Comparison of ENCODE assay signal across 8 cellular contexts in the genomic region with DNA sequence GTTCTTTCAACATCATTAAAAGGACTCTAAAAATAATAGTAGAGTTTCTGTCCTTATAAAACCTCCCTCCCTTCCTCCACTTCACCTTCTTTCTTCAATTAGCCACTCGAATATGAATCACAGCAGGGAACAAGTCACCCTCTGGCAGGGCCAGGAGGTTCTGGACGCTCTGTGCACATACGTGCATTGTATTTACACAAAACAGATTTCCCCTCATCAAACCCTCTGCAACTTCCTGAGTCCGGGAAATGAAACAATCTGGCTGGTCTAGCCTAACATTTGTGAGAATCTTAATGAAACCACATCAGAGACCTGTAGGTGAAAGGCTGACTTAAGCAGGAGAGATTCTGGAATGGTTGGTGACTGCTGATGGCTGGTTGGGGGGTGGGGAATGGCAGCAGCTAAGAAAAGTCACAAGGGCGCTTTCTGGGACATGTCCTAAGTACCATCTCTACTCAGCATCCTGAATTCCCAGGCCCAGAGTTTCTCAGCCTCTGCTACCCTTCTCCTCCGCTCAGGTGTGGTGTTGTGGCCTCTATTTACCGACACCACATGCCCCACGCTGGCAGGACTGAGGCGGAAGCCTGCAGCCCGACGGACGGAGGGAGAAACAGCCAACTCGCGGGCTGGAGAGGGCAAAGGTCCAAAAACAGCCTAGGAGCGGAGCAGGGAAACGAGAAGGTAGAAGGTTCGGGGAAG. TPM values are rescaled to one million over a fixed set of nuclear protein-coding genes. Genes with fewer than 3 reads are reported as not detected.
DNase-seq lines count a peak whose midpoint lies in the region; ATAC-seq and TF ChIP-seq lines count a peak whose summit lies in the region.

No MANE protein-coding gene starts in this region.

- TF ChIP-seq CTCF in HFF-Myc (IDR thresholded peaks at IDR 0.05; ENCODE audit: low read depth, low read length, missing control alignments) = no peak
- TF ChIP-seq CTCF in hepatocyte (IDR thresholded peaks at IDR 0.05; ENCODE audit: poor library complexity) = no peak
- no peak for TF ChIP-seq CTCF in retinal pigment epithelial cell (conservative IDR thresholded peaks at IDR 0.05; ENCODE audit: low read depth, low read length)

- H3K36me3 ChIP-seq in hepatocyte (replicated peaks; ENCODE audit: insufficient read depth, low read depth) = no peaks in the 10 kb centered on the region

- H3K4me3 ChIP-seq in HFF-Myc (replicated peaks; ENCODE audit: low read depth, low read length) = peak overlapping the region; percentile 69
- peak overlapping the region; percentile 48 for H3K4me3 ChIP-seq in hepatocyte
- peak overlapping the region; percentile 74 for H3K4me3 ChIP-seq in retinal pigment epithelial cell (ENCODE audit: low read length)

- no peaks in the 10 kb centered on the region for H3K9me3 ChIP-seq in hepatocyte (ENCODE audit: low read depth)

- H3K36me3 Mint-ChIP-seq in activated T-helper 1 cell treated with anti-CD3 and anti-CD28 coated beads, Interleukin-12 subunit alpha, Interleukin-12 subunit beta, Interleukin-2, Interleukin-4 antibody, amounts not matched to agents 30 ng/mL and 10 ng/mL and 1 ng/mL, durations not matched to agents 14 hours and 24 hours and 36 hours (ENCODE audit: low read depth) = peaks cover 13% of the 10 kb centered on the region

- H3K4me1 ChIP-seq in hepatocyte (ENCODE audit: insufficient read depth) = peaks cover 9% of the 10 kb centered on the region

- no peaks in the 10 kb centered on the region for H3K27me3 ChIP-seq in hepatocyte

- peaks cover 43% of the 10 kb centered on the region for H3K79me2 ChIP-seq in hepatocyte

- peak overlapping the region; percentile 82 for H3K4me2 ChIP-seq in hepatocyte

- peak overlapping the region; percentile 53 for H2AFZ ChIP-seq in hepatocyte

- peak overlapping the region; percentile 52 for H3K27ac Mint-ChIP-seq in activated T-helper 1 cell treated with anti-CD3 and anti-CD28 coated beads, Interleukin-12 subunit alpha, Interleukin-12 subunit beta, Interleukin-2, Interleukin-4 antibody, amounts not matched to agents 30 ng/mL and 10 ng/mL and 1 ng/mL, durations not matched to agents 14 hours and 24 hours and 36 hours

- WGBS in hepatocyte (ENCODE audit: low lambda C conversion rate, missing lambda C conversion rate) = 39% methylated on average over 17 of the region's 17 CpGs

- H3K9me2 ChIP-seq in hepatocyte (replicated peaks; ENCODE audit: insufficient read depth) = no peaks in the 10 kb centered on the region

- peaks cover 18% of the 10 kb centered on the region for H4K20me1 ChIP-seq in hepatocyte (ENCODE audit: insufficient read depth, poor library complexity, severe bottlenecking)

- no peaks in the 10 kb centered on the region for H3K9me3 Mint-ChIP-seq in activated T-helper 1 cell treated with anti-CD3 and anti-CD28 coated beads, Interleukin-12 subunit alpha, Interleukin-12 subunit beta, Interleukin-2, Interleukin-4 antibody, amounts not matched to agents 30 ng/mL and 10 ng/mL and 1 ng/mL, durations not matched to agents 14 hours and 24 hours and 36 hours

- peak overlapping the region; percentile 90 for H3K4me3 Mint-ChIP-seq in activated T-helper 1 cell treated with anti-CD3 and anti-CD28 coated beads, Interleukin-12 subunit alpha, Interleukin-12 subunit beta, Interleukin-2, Interleukin-4 antibody, amounts not matched to agents 30 ng/mL and 10 ng/mL and 1 ng/mL, durations not matched to agents 14 hours and 24 hours and 36 hours

- intact Hi-C loops in activated T-helper 1 cell treated with anti-CD3 and anti-CD28 coated beads, Interleukin-12 subunit alpha, Interleukin-12 subunit beta, Interleukin-2, Interleukin-4 antibody, amounts not matched to agents 30 ng/mL and 10 ng/mL and 1 ng/mL, durations not matched to agents 14 hours and 24 hours and 36 hours (cut with micrococcal nuclease) = loop anchor here (1.0 to 5.0 kb wide), 6 partner anchors 34 to 235 kb away; partner anchors contain the start of genes BCORL1 and UTP14A

- peak; percentile 18 for DNase-seq in AG08395 (ENCODE audit: low spot score)
- DNase-seq in HFF-Myc (ENCODE audit: extremely low read depth, low read depth) = no peak
- no peak for DNase-seq in activated T-helper 1 cell treated with anti-CD3 and anti-CD28 coated beads, Interleukin-12 subunit alpha, Interleukin-12 subunit beta, Interleukin-2, Interleukin-4 antibody, amounts not matched to agents 30 ng/mL and 10 ng/mL and 1 ng/mL, durations not matched to agents 14 hours and 24 hours and 36 hours (ENCODE audit: low spot score)
- DNase-seq in hepatocyte (ENCODE audit: low spot score) = peak; percentile 58
- no peak for DNase-seq in retinal pigment epithelial cell (ENCODE audit: low read depth)
- DNase-seq in Ammon's horn (ENCODE audit: low spot score) = no peak

- ATAC-seq in GM21447 (IDR thresholded peaks at IDR 0.05; ENCODE audit: unreplicated experiment) = no peak
- no peak for ATAC-seq in GM19023 (IDR thresholded peaks at IDR 0.05; ENCODE audit: unreplicated experiment)

- peak overlapping the region; percentile 92 for H3K27ac ChIP-seq in hepatocyte

- peaks cover 4% of the 10 kb centered on the region for H3K27me3 Mint-ChIP-seq in activated T-helper 1 cell treated with anti-CD3 and anti-CD28 coated beads, Interleukin-12 subunit alpha, Interleukin-12 subunit beta, Interleukin-2, Interleukin-4 antibody, amounts not matched to agents 30 ng/mL and 10 ng/mL and 1 ng/mL, durations not matched to agents 14 hours and 24 hours and 36 hours (ENCODE audit: insufficient read depth)

- peaks cover 28% of the 10 kb centered on the region for H3K4me1 Mint-ChIP-seq in activated T-helper 1 cell treated with anti-CD3 and anti-CD28 coated beads, Interleukin-12 subunit alpha, Interleukin-12 subunit beta, Interleukin-2, Interleukin-4 antibody, amounts not matched to agents 30 ng/mL and 10 ng/mL and 1 ng/mL, durations not matched to agents 14 hours and 24 hours and 36 hours (ENCODE audit: low read depth)

RNA-seq across cellular contexts. Expression of gene ZDHHC9, which starts 1.0 kb away (rescaled TPM):
- 13.6 and 14.2 TPM in 2 replicates for total RNA-seq in activated T-helper 1 cell treated with anti-CD3 and anti-CD28 coated beads, Interleukin-12 subunit alpha, Interleukin-12 subunit beta, Interleukin-2, Interleukin-4 antibody, amounts not matched to agents 30 ng/mL and 10 ng/mL and 1 ng/mL, durations not matched to agents 14 hours and 24 hours and 36 hours
- 48.6 and 49.8 TPM in 2 replicates for total RNA-seq in hepatocyte
- polyA plus RNA-seq in hepatocyte = 48.6 and 49.9 TPM in 2 replicates

Comparison
In these comparisons a context has a peak if more than half of its experiments do, and no peak if none do; other contexts are left out.
1. DNase-seq: peak in AG08395 (single experiment) and hepatocyte (single experiment); none in HFF-Myc (single experiment), activated T-helper 1 cell treated with anti-CD3 and anti-CD28 coated beads, Interleukin-12 subunit alpha, Interleukin-12 subunit beta, Interleukin-2, Interleukin-4 antibody, amounts not matched to agents 30 ng/mL and 10 ng/mL and 1 ng/mL, durations not matched to agents 14 hours and 24 hours and 36 hours (single experiment), retinal pigment epithelial cell (single experiment) and Ammon's horn (single experiment).
2. Peak in every context shown above with its lines, with median percentiles within 50 percentile points of each other: H3K4me3 ChIP-seq.